Comparison of ENCODE assay signal across 3 cellular contexts in genomic region chr22:44799932-44800634, GRCh38. TPM values are rescaled to one million over a fixed set of nuclear protein-coding genes. Genes with fewer than 3 reads are reported as not detected.
"Had no signal": no experiment of that assay in that cellular context is flagged by ENCODE, and none has a peak within 500 bp of the region (broad histone marks: within the 10 kb centered on the region; RNA-seq: fewer than 3 reads in every experiment).

No MANE protein-coding gene starts in this region.

RNA-seq across cellular contexts. Expression of gene ARHGAP8, which starts 47.7 kb away (rescaled TPM):
- total RNA-seq: ascending aorta, OCI-LY7, Right ventricle myocardium superior had no signal
